17 cellular contexts compared by ENCODE assay signal in the genomic region with DNA sequence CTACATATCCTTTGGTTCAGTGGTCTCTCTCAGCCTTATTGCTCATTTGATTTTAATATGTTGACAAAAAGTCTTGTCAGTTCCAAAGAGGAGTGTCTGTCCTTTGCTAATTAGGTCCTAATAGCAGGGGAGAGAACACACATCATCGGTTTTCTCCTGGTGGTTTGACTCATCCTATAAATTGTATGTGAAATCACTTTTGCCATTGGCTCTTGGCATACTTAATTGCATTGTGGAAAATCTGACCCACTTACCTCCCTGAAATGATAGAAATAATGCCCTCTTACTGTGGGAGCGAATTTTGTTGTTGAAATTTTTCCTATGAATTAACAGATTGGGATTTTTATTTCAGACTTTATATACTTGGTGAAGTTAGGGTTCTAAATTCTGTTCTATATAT. TPM values are rescaled to one million over a fixed set of nuclear protein-coding genes. Genes with fewer than 3 reads are reported as not detected.
DNase-seq lines count a peak whose midpoint lies in the region; ATAC-seq and TF ChIP-seq lines count a peak whose summit lies in the region.
"Had no signal": no experiment of that assay in that cellular context is flagged by ENCODE, and none has a peak within 500 bp of the region (broad histone marks: within the 10 kb centered on the region; RNA-seq: fewer than 3 reads in every experiment).

No MANE protein-coding gene starts in this region.

- H3K27ac Mint-ChIP-seq in activated naive CD4-positive, alpha-beta T cell treated with anti-CD3 and anti-CD28 coated beads, Interleukin-2, amount 50 U/mL, for 72 hours = no peak overlapping the region
- H3K27ac Mint-ChIP-seq: B cell; CD8-positive, alpha-beta T cell had no signal

- TF ChIP-seq EP300 in transverse colon (IDR thresholded peaks at IDR 0.05; ENCODE audit: low read depth) = no peak

- H3K27ac ChIP-seq in transverse colon = peak overlapping the region; percentile 4 to 69 (median 38)
- H3K27ac ChIP-seq: RWPE1 had no signal

- TF ChIP-seq POLR2A in transverse colon (IDR thresholded peaks at IDR 0.05) = no peak

- H3K27me3 ChIP-seq in transverse colon = peaks cover 24% of the 10 kb centered on the region

- no peaks in the 10 kb centered on the region for H3K9me3 ChIP-seq in transverse colon

- in situ Hi-C loops in transverse colon (cut with MboI; ENCODE audit: low pct_ligation_motif_present in 1 of 4, low pct_unique_long_range_greater_than_20kb in 1 of 4, low sequenced_read_pairs in 3 of 4) = no loop called here

- H3K4me3 ChIP-seq in fibroblast of mammary gland (ENCODE audit: control insufficient read depth, low read depth, low read length) (no peak overlapping the region), transverse colon (no peak overlapping the region)

- DNase-seq in Daoy (ENCODE audit: low read depth) (peak; percentile 9), M059J (ENCODE audit: low read depth) (peak; percentile 50), fibroblast of mammary gland (ENCODE audit: low read depth) (peak; percentile 14), transverse colon (no peak)
- no peak for DNase-seq in activated naive CD4-positive, alpha-beta T cell treated with anti-CD3 and anti-CD28 coated beads, Interleukin-2, amount 50 U/mL, for 16 hours
- no peak for DNase-seq in activated naive CD4-positive, alpha-beta T cell treated with anti-CD3 and anti-CD28 coated beads, Interleukin-2, amount 50 U/mL, for 72 hours (ENCODE audit: low spot score in 2 of 2)
- DNase-seq: CD8-positive, alpha-beta T cell; DMS79; KBM-7; NCI-H1436; NCI-H345; NCI-H526; NK-92 treated with Interleukin-12 subunit alpha and Interleukin-12 subunit beta, amount 100 ng/mL, for 24 hours had no signal

- H3K36me3 Mint-ChIP-seq in activated naive CD4-positive, alpha-beta T cell treated with anti-CD3 and anti-CD28 coated beads, Interleukin-2, amount 50 U/mL, for 72 hours = peaks cover 8 to 13% of the 10 kb centered on the region in 2 donors
- H3K36me3 Mint-ChIP-seq: CD8-positive, alpha-beta T cell had no signal

- TF ChIP-seq CTCF in fibroblast of mammary gland (conservative IDR thresholded peaks at IDR 0.05; ENCODE audit: control insufficient read depth, insufficient read depth, low read depth, low read length) = no peak
- TF ChIP-seq CTCF in transverse colon (IDR thresholded peaks at IDR 0.05) = no peak

- H3K9me3 Mint-ChIP-seq in activated naive CD4-positive, alpha-beta T cell treated with anti-CD3 and anti-CD28 coated beads, Interleukin-2, amount 50 U/mL, for 72 hours = peaks cover 11 to 14% of the 10 kb centered on the region in 2 donors

- no peak for ATAC-seq in GM21529 (IDR thresholded peaks at IDR 0.05; ENCODE audit: unreplicated experiment)
- no peak for ATAC-seq in activated naive CD4-positive, alpha-beta T cell treated with anti-CD3 and anti-CD28 coated beads, Interleukin-2, amount 50 U/mL, for 72 hours
- ATAC-seq: CD8-positive, alpha-beta T cell; HCT116 had no signal

- H3K4me1 ChIP-seq in transverse colon = peaks cover 0 to 9% (median 4%) of the 10 kb centered on the region in 4 donors

- intact Hi-C loops in transverse colon (cut with DNase I; ENCODE audit: low total_unique reads) = no loop called here

- H3K36me3 ChIP-seq in transverse colon = no peaks in the 10 kb centered on the region

- WGBS in transverse colon (ENCODE audit: low coverage in 1 of 2), 2 donors = 71 to 75% methylated on average over 2 of the region's 2 CpGs

RNA-seq across cellular contexts. Expression of gene MTCL1, which starts 58.3 kb away (rescaled TPM):
- 12.2 and 20.8 TPM in 2 replicates for total RNA-seq in Daoy (2014; rRNA removed; shearing (Covaris generic))
- 16.0 and 28.2 TPM in 2 replicates for total RNA-seq in M059J (2014; rRNA removed; shearing (Covaris generic))
- total RNA-seq in transverse colon = 10 to 100 TPM; 12.3 to 35.9 (median 26.1) TPM
- under 1 TPM; 0.06 to 0.66 TPM for total RNA-seq in activated naive CD4-positive, alpha-beta T cell treated with anti-CD3 and anti-CD28 coated beads, Interleukin-2, amount 50 U/mL, for 72 hours

Comparison
In these comparisons a context has a peak if more than half of its experiments do, and no peak if none do; other contexts are left out.
1. DNase-seq: peak in Daoy (single experiment), M059J (single experiment) and fibroblast of mammary gland (single experiment); none in transverse colon (single experiment), activated naive CD4-positive, alpha-beta T cell treated with anti-CD3 and anti-CD28 coated beads, Interleukin-2, amount 50 U/mL, for 16 hours (single experiment) and activated naive CD4-positive, alpha-beta T cell treated with anti-CD3 and anti-CD28 coated beads, Interleukin-2, amount 50 U/mL, for 72 hours (0 of 2).